Comparison of ENCODE assay signal across 12 cellular contexts in the genomic region with DNA sequence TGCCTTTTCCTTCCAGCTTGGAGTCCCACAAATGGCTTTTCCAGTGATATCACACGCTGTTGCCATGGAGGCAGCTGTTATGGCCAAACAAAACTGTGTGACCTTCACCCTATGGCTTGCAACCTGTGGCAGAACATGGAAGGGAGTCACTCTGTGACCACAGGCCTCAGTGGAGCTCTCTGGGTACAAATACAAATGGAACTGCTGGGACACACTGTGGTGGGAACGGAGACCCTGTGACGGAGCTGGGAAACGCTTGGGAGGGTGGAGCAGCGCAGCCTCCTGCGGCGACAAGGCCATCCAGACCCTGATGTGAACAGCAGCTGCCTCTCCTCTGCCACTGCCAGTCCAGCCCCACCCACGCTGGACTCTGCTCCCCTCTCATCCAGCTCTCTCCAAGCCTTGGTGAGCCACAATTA.
A peak's percentile ranks its signal among the peaks of the same experiment; 100 is the strongest.
DNase-seq lines count a peak whose midpoint lies in the region; ATAC-seq and TF ChIP-seq lines count a peak whose summit lies in the region.
"Had no signal": no experiment of that assay in that cellular context is flagged by ENCODE, and none has a peak within 500 bp of the region (broad histone marks: within the 10 kb centered on the region; RNA-seq: fewer than 3 reads in every experiment).

No MANE protein-coding gene starts in this region.

- DNase-seq in activated naive CD4-positive, alpha-beta T cell treated with anti-CD3 and anti-CD28 coated beads, Interleukin-2, amount 50 U/mL, for 16 hours = no peak
- DNase-seq in fibroblast of peridontal ligament (ENCODE audit: extremely low read depth) (peak; percentile 60), vagina (ENCODE audit: extremely low spot score in 2 of 2) (no peak), CD1c-positive myeloid dendritic cell (ENCODE audit: extremely low spot score) (no peak)
- no peak for DNase-seq in activated CD4-positive, alpha-beta T cell treated with anti-CD3 and anti-CD28 coated beads for 48 hours
- DNase-seq: HCEC 1CT; OCI-M1; stimulated activated CD4-positive, alpha-beta T cell treated with anti-CD3 and anti-CD28 coated beads, Interleukin-2, amount 100 ng/mL, for 48 hours had no signal

- TF ChIP-seq CTCF in nephron (IDR thresholded peaks at IDR 0.05; ENCODE audit: unreplicated experiment in 3 of 3) (no peak), vagina (IDR thresholded peaks at IDR 0.05) (no peak)

- no peaks in the 10 kb centered on the region for H3K27me3 Mint-ChIP-seq in activated naive CD4-positive, alpha-beta T cell treated with anti-CD3 and anti-CD28 coated beads, Interleukin-2, amount 50 U/mL, for 24 hours
- H3K27me3 Mint-ChIP-seq in nephron (ENCODE audit: low read depth) = no peaks in the 10 kb centered on the region

- H3K4me3 Mint-ChIP-seq in activated naive CD4-positive, alpha-beta T cell treated with anti-CD3 and anti-CD28 coated beads, Interleukin-2, amount 50 U/mL, for 24 hours = no peak overlapping the region
- peak overlapping the region in 1 of 3 experiments; percentile 15 for H3K4me3 Mint-ChIP-seq in nephron

- H3K27me3 ChIP-seq in vagina = no peaks in the 10 kb centered on the region
- H3K27me3 ChIP-seq: breast epithelium had no signal

- peak overlapping the region; percentile 12 for H3K27ac ChIP-seq in vagina

- no peaks in the 10 kb centered on the region for H3K9me3 Mint-ChIP-seq in activated naive CD4-positive, alpha-beta T cell treated with anti-CD3 and anti-CD28 coated beads, Interleukin-2, amount 50 U/mL, for 24 hours
- H3K9me3 Mint-ChIP-seq in nephron = no peaks in the 10 kb centered on the region

- H3K4me1 ChIP-seq in vagina = peaks cover 12% of the 10 kb centered on the region
- H3K4me1 ChIP-seq: breast epithelium had no signal

- TF ChIP-seq POLR2A in vagina (IDR thresholded peaks at IDR 0.05) = no peak

- no peaks in the 10 kb centered on the region for H3K9me3 ChIP-seq in vagina
- H3K9me3 ChIP-seq: breast epithelium had no signal

- H3K4me3 ChIP-seq in vagina = no peak overlapping the region
- H3K4me3 ChIP-seq: breast epithelium had no signal

- peak overlapping the region; percentile 46 for H3K27ac Mint-ChIP-seq in activated naive CD4-positive, alpha-beta T cell treated with anti-CD3 and anti-CD28 coated beads, Interleukin-2, amount 50 U/mL, for 24 hours
- peak overlapping the region; percentile 24 to 81 (median 80) for H3K27ac Mint-ChIP-seq in nephron

- H3K36me3 ChIP-seq in vagina = no peaks in the 10 kb centered on the region
- H3K36me3 ChIP-seq: breast epithelium had no signal

- H3K36me3 Mint-ChIP-seq in activated naive CD4-positive, alpha-beta T cell treated with anti-CD3 and anti-CD28 coated beads, Interleukin-2, amount 50 U/mL, for 24 hours = no peaks in the 10 kb centered on the region
- H3K36me3 Mint-ChIP-seq in nephron (ENCODE audit: low read depth) = no peaks in the 10 kb centered on the region

- intact Hi-C loops in vagina (cut with DNase I) = no loop called here

- ATAC-seq in HG03095 (IDR thresholded peaks at IDR 0.05; ENCODE audit: unreplicated experiment) = no peak

- H3K4me1 Mint-ChIP-seq in activated naive CD4-positive, alpha-beta T cell treated with anti-CD3 and anti-CD28 coated beads, Interleukin-2, amount 50 U/mL, for 24 hours = peaks cover 63% of the 10 kb centered on the region
- peaks cover 49% of the 10 kb centered on the region for H3K4me1 Mint-ChIP-seq in nephron
